In the genomic region with DNA sequence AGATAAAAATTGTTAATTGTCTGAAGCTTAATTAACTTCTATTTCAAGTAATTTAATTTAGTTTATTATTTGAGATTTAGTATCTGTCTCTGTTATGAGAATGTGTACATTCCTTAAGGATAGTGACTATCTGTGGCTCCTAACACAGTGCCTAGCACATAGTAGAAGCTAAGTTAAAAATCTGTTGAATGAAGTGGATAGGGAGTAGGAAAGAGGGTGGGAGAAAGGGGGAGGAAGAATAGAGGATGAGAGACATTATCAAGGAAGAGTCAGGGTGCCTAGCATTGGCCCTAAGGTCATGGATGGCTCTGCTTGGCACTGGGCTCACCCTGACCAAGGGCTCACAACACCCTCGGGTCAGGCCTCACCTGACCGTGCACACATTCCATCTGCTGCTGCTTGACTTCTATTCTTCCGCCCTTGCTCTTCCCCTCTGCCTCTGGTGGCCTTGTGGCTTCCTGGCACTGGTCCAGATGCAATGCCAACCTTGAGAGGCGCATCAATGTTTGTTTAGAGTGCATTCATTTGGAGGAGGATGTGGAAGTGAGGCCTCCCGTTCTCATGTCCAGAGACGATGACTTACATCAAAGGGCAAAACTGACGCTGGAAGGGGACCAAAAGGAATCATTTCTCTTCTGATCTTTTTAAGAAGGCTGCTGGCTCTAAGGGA, we compare ENCODE assay signal across 1 cellular context.
TF ChIP-seq lines count a peak whose summit lies in the region.

No MANE protein-coding gene starts in this region.

TF ChIP-seq in H1, 55 proteins besides CTCF, POLR2A, EP300 and RAD21:
- TF ChIP-seq HDAC2 (IDR thresholded peaks at IDR 0.05; ENCODE audit: borderline replicate concordance in 1 of 2, low read depth in 2 of 2, low read length in 2 of 2) (no peak), SP1 (IDR thresholded peaks at IDR 0.05; ENCODE audit: low read depth, low read length) (no peak), GABPA (IDR thresholded peaks at IDR 0.05; ENCODE audit: borderline replicate concordance, insufficient read depth, low read length) (no peak), MAFK (IDR thresholded peaks at IDR 0.05; ENCODE audit: low read depth, low read length) (no peak), NRF1 (IDR thresholded peaks at IDR 0.05; ENCODE audit: low read depth, low read length) (no peak), CBX8 (IDR thresholded peaks at IDR 0.05; ENCODE audit: borderline replicate concordance, low read depth, low read length) (no peak), CREB1 (IDR thresholded peaks at IDR 0.05) (no peak), CHD1 (IDR thresholded peaks at IDR 0.05; ENCODE audit: low read depth, low read length) (no peak), EGR1 (IDR thresholded peaks at IDR 0.05; ENCODE audit: borderline replicate concordance, low read depth, low read length) (no peak), CHD2 (IDR thresholded peaks at IDR 0.05; ENCODE audit: low read length) (no peak), TAF7 (optimal IDR thresholded peaks at IDR 0.05; ENCODE audit: borderline replicate concordance, low read depth, low read length) (no peak)
- TF ChIP-seq, protein P1, sequence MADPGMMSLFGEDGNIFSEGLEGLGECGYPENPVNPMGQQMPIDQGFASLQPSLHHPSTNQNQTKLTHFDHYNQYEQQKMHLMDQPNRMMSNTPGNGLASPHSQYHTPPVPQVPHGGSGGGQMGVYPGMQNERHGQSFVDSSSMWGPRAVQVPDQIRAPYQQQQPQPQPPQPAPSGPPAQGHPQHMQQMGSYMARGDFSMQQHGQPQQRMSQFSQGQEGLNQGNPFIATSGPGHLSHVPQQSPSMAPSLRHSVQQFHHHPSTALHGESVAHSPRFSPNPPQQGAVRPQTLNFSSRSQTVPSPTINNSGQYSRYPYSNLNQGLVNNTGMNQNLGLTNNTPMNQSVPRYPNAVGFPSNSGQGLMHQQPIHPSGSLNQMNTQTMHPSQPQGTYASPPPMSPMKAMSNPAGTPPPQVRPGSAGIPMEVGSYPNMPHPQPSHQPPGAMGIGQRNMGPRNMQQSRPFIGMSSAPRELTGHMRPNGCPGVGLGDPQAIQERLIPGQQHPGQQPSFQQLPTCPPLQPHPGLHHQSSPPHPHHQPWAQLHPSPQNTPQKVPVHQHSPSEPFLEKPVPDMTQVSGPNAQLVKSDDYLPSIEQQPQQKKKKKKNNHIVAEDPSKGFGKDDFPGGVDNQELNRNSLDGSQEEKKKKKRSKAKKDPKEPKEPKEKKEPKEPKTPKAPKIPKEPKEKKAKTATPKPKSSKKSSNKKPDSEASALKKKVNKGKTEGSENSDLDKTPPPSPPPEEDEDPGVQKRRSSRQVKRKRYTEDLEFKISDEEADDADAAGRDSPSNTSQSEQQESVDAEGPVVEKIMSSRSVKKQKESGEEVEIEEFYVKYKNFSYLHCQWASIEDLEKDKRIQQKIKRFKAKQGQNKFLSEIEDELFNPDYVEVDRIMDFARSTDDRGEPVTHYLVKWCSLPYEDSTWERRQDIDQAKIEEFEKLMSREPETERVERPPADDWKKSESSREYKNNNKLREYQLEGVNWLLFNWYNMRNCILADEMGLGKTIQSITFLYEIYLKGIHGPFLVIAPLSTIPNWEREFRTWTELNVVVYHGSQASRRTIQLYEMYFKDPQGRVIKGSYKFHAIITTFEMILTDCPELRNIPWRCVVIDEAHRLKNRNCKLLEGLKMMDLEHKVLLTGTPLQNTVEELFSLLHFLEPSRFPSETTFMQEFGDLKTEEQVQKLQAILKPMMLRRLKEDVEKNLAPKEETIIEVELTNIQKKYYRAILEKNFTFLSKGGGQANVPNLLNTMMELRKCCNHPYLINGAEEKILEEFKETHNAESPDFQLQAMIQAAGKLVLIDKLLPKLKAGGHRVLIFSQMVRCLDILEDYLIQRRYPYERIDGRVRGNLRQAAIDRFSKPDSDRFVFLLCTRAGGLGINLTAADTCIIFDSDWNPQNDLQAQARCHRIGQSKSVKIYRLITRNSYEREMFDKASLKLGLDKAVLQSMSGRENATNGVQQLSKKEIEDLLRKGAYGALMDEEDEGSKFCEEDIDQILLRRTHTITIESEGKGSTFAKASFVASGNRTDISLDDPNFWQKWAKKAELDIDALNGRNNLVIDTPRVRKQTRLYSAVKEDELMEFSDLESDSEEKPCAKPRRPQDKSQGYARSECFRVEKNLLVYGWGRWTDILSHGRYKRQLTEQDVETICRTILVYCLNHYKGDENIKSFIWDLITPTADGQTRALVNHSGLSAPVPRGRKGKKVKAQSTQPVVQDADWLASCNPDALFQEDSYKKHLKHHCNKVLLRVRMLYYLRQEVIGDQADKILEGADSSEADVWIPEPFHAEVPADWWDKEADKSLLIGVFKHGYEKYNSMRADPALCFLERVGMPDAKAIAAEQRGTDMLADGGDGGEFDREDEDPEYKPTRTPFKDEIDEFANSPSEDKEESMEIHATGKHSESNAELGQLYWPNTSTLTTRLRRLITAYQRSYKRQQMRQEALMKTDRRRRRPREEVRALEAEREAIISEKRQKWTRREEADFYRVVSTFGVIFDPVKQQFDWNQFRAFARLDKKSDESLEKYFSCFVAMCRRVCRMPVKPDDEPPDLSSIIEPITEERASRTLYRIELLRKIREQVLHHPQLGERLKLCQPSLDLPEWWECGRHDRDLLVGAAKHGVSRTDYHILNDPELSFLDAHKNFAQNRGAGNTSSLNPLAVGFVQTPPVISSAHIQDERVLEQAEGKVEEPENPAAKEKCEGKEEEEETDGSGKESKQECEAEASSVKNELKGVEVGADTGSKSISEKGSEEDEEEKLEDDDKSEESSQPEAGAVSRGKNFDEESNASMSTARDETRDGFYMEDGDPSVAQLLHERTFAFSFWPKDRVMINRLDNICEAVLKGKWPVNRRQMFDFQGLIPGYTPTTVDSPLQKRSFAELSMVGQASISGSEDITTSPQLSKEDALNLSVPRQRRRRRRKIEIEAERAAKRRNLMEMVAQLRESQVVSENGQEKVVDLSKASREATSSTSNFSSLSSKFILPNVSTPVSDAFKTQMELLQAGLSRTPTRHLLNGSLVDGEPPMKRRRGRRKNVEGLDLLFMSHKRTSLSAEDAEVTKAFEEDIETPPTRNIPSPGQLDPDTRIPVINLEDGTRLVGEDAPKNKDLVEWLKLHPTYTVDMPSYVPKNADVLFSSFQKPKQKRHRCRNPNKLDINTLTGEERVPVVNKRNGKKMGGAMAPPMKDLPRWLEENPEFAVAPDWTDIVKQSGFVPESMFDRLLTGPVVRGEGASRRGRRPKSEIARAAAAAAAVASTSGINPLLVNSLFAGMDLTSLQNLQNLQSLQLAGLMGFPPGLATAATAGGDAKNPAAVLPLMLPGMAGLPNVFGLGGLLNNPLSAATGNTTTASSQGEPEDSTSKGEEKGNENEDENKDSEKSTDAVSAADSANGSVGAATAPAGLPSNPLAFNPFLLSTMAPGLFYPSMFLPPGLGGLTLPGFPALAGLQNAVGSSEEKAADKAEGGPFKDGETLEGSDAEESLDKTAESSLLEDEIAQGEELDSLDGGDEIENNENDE (IDR thresholded peaks at IDR 0.05; ENCODE audit: insufficient replicate concordance, low read length), result no peak
TF ChIP-seq in H1: peak in this region for 0.
